In the genomic region with DNA sequence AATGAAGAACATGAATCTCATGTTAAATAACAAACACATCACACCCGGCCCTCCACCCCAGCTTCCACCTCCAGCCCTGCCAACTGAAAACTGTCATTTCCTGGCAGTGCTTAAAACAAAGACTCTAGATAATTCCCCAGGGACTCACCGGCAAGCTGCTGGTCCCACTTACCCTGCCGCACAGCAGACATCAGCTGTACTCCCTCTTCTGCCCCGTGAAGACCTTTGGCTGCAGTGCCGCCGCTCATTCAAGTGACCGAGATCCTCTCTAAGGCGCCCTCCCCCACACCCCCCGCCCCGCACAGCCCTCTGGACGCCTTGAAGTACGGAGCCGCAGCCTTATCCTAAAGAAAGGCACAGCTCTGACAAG, we compare ENCODE assay signal across 8 cellular contexts. TPM values are rescaled to one million over a fixed set of nuclear protein-coding genes. Genes with fewer than 3 reads are reported as not detected.
DNase-seq lines count a peak whose midpoint lies in the region; ATAC-seq and TF ChIP-seq lines count a peak whose summit lies in the region.

No MANE protein-coding gene starts in this region.

- DNase-seq in DMS 273 treated with DMSO at 0.1 percent for 48 hours (lab: John Stamatoyannopoulos, UW) (peak; percentile 30), dorsolateral prefrontal cortex (peak in 2 of 10 donors; percentile 39 to 52), lower lobe of right lung (peak; percentile 78)

- H3K9me2 ChIP-seq in SU-DHL-6 (replicated peaks; ENCODE audit: insufficient read depth, low read length), result no peaks in the 10 kb centered on the region

- no peaks in the 10 kb centered on the region for H3K79me2 ChIP-seq in SU-DHL-6 (ENCODE audit: insufficient read depth, low read length)

- H2AFZ ChIP-seq in SU-DHL-6 (ENCODE audit: low read depth, low read length, severe bottlenecking), result peak overlapping the region; percentile 83

- no peaks in the 10 kb centered on the region for H3K27me3 ChIP-seq in HUES6 (ENCODE audit: control insufficient read depth, insufficient read depth, low read length)
- H3K27me3 ChIP-seq in SU-DHL-6 (ENCODE audit: low read length), result no peaks in the 10 kb centered on the region
- H3K27me3 ChIP-seq in dorsolateral prefrontal cortex, result no peaks in the 10 kb centered on the region
- H3K27me3 ChIP-seq in lower lobe of right lung (ENCODE audit: low read depth), result no peaks in the 10 kb centered on the region

- H3K4me1 ChIP-seq in HUES6 (ENCODE audit: control insufficient read depth, insufficient read depth, low read length) (peaks cover 39% of the 10 kb centered on the region), lower lobe of right lung (peaks cover 68% of the 10 kb centered on the region)

- H3K9me3 ChIP-seq in HUES6 (ENCODE audit: control insufficient read depth, insufficient read depth, low read depth, low read length), result no peaks in the 10 kb centered on the region
- no peaks in the 10 kb centered on the region for H3K9me3 ChIP-seq in SU-DHL-6 (ENCODE audit: insufficient read depth, low read length)
- no peaks in the 10 kb centered on the region for H3K9me3 ChIP-seq in lower lobe of right lung

- H3K27ac ChIP-seq in HUES6 (ENCODE audit: low read depth, low read length) (no peak overlapping the region), SU-DHL-6 (ENCODE audit: low read depth, low read length) (peak overlapping the region; percentile 32), dorsolateral prefrontal cortex (peak overlapping the region in 56 of 59 donors; percentile 7 to 92 (median 78)), lower lobe of right lung (peak overlapping the region; percentile 91), temporal lobe (ENCODE audit: low read depth, low read length) (peak overlapping the region; percentile 28)

- peak overlapping the region; percentile 76 for H3K4me2 ChIP-seq in SU-DHL-6 (ENCODE audit: low read depth, low read length, poor library complexity, severe bottlenecking)

- peak; percentile 37 for ATAC-seq in GM19452 (IDR thresholded peaks at IDR 0.05; ENCODE audit: unreplicated experiment)
- peak; percentile 70 to 74 for ATAC-seq in lower lobe of right lung
- no peak for ATAC-seq in GM21526 (IDR thresholded peaks at IDR 0.05; ENCODE audit: low FRiP score, unreplicated experiment)

- TF ChIP-seq CTCF in SU-DHL-6 (IDR thresholded peaks at IDR 0.05; ENCODE audit: insufficient read depth, low read length, poor library complexity, severe bottlenecking) (no peak), dorsolateral prefrontal cortex (IDR thresholded peaks at IDR 0.05 in 54 of 56, conservative IDR thresholded peaks at IDR 0.05 in 2 of 56; ENCODE audit: low read depth in 1 of 56, partially characterized antibody in 56 of 56) (no peak), lower lobe of right lung (IDR thresholded peaks at IDR 0.05) (no peak)

- H3F3A ChIP-seq in SU-DHL-6 (ENCODE audit: insufficient read depth), result 0 out of 2 replicates have a peak, but pooled peaks cover 3% of the 10 kb centered on the region

- H3K4me3 ChIP-seq in HUES6 (ENCODE audit: low read depth, low read length) (peak overlapping the region; percentile 84), SU-DHL-6 (ENCODE audit: insufficient read depth, low read length, poor library complexity, severe bottlenecking) (peak overlapping the region; percentile 81), dorsolateral prefrontal cortex (peak overlapping the region; percentile 53 to 96 (median 79)), lower lobe of right lung (peak overlapping the region; percentile 79)

- H3K9ac ChIP-seq in HUES6 (ENCODE audit: low read length), result peak overlapping the region; percentile 59
- H3K9ac ChIP-seq in SU-DHL-6 (ENCODE audit: low read length), result peak overlapping the region; percentile 55

- intact Hi-C loops in dorsolateral prefrontal cortex (cut with DNase I), result loop anchor here in 1 of 2 donors (10.0 kb wide), 1 partner anchor 267 kb away; the partner anchor contains the start of genes ARSK and SKIC3
- intact Hi-C loops in lower lobe of right lung (cut with DNase I), result no loop called here

- no peaks in the 10 kb centered on the region for H4K20me1 ChIP-seq in SU-DHL-6 (ENCODE audit: low read depth, low read length)

- H3K36me3 ChIP-seq in HUES6 (ENCODE audit: control insufficient read depth, insufficient read depth, low read length), result no peaks in the 10 kb centered on the region
- no peaks in the 10 kb centered on the region for H3K36me3 ChIP-seq in SU-DHL-6 (ENCODE audit: low read length)
- H3K36me3 ChIP-seq in lower lobe of right lung, result peaks cover 2% of the 10 kb centered on the region

RNA-seq across cellular contexts. Expression of gene GLRX, which starts 0.5 kb away (rescaled TPM):
- total RNA-seq in dorsolateral prefrontal cortex (100 to 1,000 TPM in 3 of 120 experiments, 10 to 100 TPM in 117; 13.7 to 109 (median 43.0) TPM), lower lobe of right lung (115 TPM), temporal lobe (8.4 TPM)
